Comparison of ENCODE assay signal across 1 cellular context in genomic region chr7:64794171-64794844, GRCh38.
TF ChIP-seq lines count a peak whose summit lies in the region.

ZNF138 (plus strand) TSS chr7:64794428; CDS start chr7:64794569, 141 bp downstream.

TF ChIP-seq in K562, 482 proteins besides CTCF, POLR2A, EP300 and RAD21 (continued from another document and continues in another):
- TF ChIP-seq E2F8 (IDR thresholded peaks at IDR 0.05; ENCODE audit: low read depth, partially characterized antibody) (peak; percentile 37), POLR2B (IDR thresholded peaks at IDR 0.05; ENCODE audit: low read depth, partially characterized antibody) (peak; percentile 86), KLF16 (IDR thresholded peaks at IDR 0.05) (peak; percentile 94), ASH1L (IDR thresholded peaks at IDR 0.05; ENCODE audit: borderline replicate concordance, low read depth, partially characterized antibody) (peak; percentile 93), NR0B1 (IDR thresholded peaks at IDR 0.05; ENCODE audit: partially characterized antibody) (no peak), ATF6 (CRISPR knock-in tag; IDR thresholded peaks at IDR 0.05) (peak; percentile 83; the same call in 1 of the 2 replicates), PTTG1 (tag; IDR thresholded peaks at IDR 0.05; ENCODE audit: low read depth) (no peak), POLR2AphosphoS5 (IDR thresholded peaks at IDR 0.05; ENCODE audit: control insufficient read depth, insufficient read depth, low read depth, low read length) (peak; percentile 85), FOSL1 (tag; conservative IDR thresholded peaks at IDR 0.05) (no peak), CBX1 (IDR thresholded peaks at IDR 0.05; ENCODE audit: low read depth) (peak; percentile 94), PHF20 (IDR thresholded peaks at IDR 0.05; ENCODE audit: partially characterized antibody) (peak; percentile 82), KAT2B (IDR thresholded peaks at IDR 0.05; ENCODE audit: low read depth, low read length) (no peak), TAF9B (IDR thresholded peaks at IDR 0.05; ENCODE audit: partially characterized antibody) (peak; percentile 78), PYGO2 (tag; IDR thresholded peaks at IDR 0.05) (no peak), POLR2G (IDR thresholded peaks at IDR 0.05; ENCODE audit: low read depth, low read length) (peak; percentile 83), EP400 (IDR thresholded peaks at IDR 0.05) (peak; percentile 95), MTA2 (IDR thresholded peaks at IDR 0.05; ENCODE audit: low read depth) (no peak), SMARCE1 (IDR thresholded peaks at IDR 0.05) (0 out of 2 replicates have a peak, but pooled peaks have one; percentile 13), CBX5 (IDR thresholded peaks at IDR 0.05; ENCODE audit: borderline replicate concordance, low read depth) (no peak), ATF2 (CRISPR knock-in tag; IDR thresholded peaks at IDR 0.05) (no peak), RBM34 (IDR thresholded peaks at IDR 0.05; ENCODE audit: borderline replicate concordance, insufficient read depth, low read length) (no peak), GABPB2 (CRISPR knock-in tag; conservative IDR thresholded peaks at IDR 0.05) (no peak), MTF1 (CRISPR knock-in tag; IDR thresholded peaks at IDR 0.05; ENCODE audit: borderline replicate concordance) (no peak), ZNF274 (IDR thresholded peaks at IDR 0.05; ENCODE audit: borderline replicate concordance, low read depth, low read length) (no peak), L3MBTL2 (IDR thresholded peaks at IDR 0.05) (peak; percentile 61), ZNF316 (IDR thresholded peaks at IDR 0.05) (no peak), MXI1 (IDR thresholded peaks at IDR 0.05; ENCODE audit: low read depth, low read length) (0 out of 2 replicates have a peak, but pooled peaks have one; percentile 23), DIDO1 (tag; IDR thresholded peaks at IDR 0.05; ENCODE audit: low read depth) (peak; percentile 76), TAL1 (IDR thresholded peaks at IDR 0.05) (no peak), FOXA3 (CRISPR knock-in tag; conservative IDR thresholded peaks at IDR 0.05 in 1 of 2, IDR thresholded peaks at IDR 0.05 in 1 of 2) (no peak), SIX5 (IDR thresholded peaks at IDR 0.05; ENCODE audit: borderline replicate concordance in 1 of 2, insufficient read depth in 1 of 2, low read depth in 1 of 2, low read length in 2 of 2) (no peak), TRIM25 (IDR thresholded peaks at IDR 0.05; ENCODE audit: borderline replicate concordance) (no peak), ARHGAP35 (IDR thresholded peaks at IDR 0.05; ENCODE audit: partially characterized antibody) (no peak), SP2 (IDR thresholded peaks at IDR 0.05; ENCODE audit: extremely low read depth, low read depth, low read length, poor library complexity, severe bottlenecking) (peak; percentile 86), MBD1 (CRISPR knock-in tag; IDR thresholded peaks at IDR 0.05) (no peak), ZEB2 (IDR thresholded peaks at IDR 0.05) (no peak), SETDB1 (IDR thresholded peaks at IDR 0.05; ENCODE audit: low read length) (no peak), ZNF41 (CRISPR knock-in tag; conservative IDR thresholded peaks at IDR 0.05) (no peak), ZNF398 (CRISPR knock-in tag; IDR thresholded peaks at IDR 0.05) (no peak), MEF2D (tag; conservative IDR thresholded peaks at IDR 0.05; ENCODE audit: low read depth) (no peak), PHB2 (IDR thresholded peaks at IDR 0.05; ENCODE audit: low read depth) (no peak), ZBTB5 (IDR thresholded peaks at IDR 0.05) (no peak), CREM (IDR thresholded peaks at IDR 0.05; ENCODE audit: low read depth) (peak; percentile 98), AFF1 (IDR thresholded peaks at IDR 0.05; ENCODE audit: low read depth in 1 of 2, partially characterized antibody in 2 of 2) (peak in 1 of 2 experiments; percentile 17), LCOR (CRISPR knock-in tag; IDR thresholded peaks at IDR 0.05) (0 out of 2 replicates have a peak, but pooled peaks have one; percentile 29), FOS (IDR thresholded peaks at IDR 0.05; ENCODE audit: extremely low read depth, insufficient read length) (peak; percentile 97), FOXP1 (CRISPR knock-in tag; IDR thresholded peaks at IDR 0.05) (no peak), BRD9 (IDR thresholded peaks at IDR 0.05; ENCODE audit: low read depth, partially characterized antibody) (no peak)
